25 cellular contexts compared by ENCODE assay signal in the genomic region with DNA sequence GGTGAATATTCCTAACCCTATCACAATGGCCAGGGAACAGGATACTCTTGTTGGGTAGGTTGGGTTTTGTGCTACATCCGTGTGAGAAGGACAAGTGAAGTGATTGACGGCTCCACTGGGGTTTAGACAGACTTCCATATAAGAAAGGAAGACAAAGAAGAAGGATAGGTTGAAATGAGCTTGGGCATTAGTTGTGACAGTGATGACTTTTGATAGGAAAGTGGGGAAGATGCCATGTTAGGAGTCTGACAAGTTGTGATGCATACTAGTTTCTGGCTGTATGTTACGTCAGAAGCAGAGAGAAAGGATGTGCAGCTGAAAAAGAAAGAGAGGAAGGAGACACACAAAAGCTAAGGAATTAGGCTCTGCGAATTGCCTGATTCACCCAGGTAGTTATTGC.
"Had no signal": no experiment of that assay in that cellular context is flagged by ENCODE, and none has a peak within 500 bp of the region (broad histone marks: within the 10 kb centered on the region; RNA-seq: fewer than 3 reads in every experiment).

No MANE protein-coding gene starts in this region.

- H3K27ac Mint-ChIP-seq: activated CD4-positive, alpha-beta memory T cell treated with anti-CD3 and anti-CD28 coated beads for 36 hours; activated CD4-positive, alpha-beta T cell treated with anti-CD3 and anti-CD28 coated beads for 36 hours; activated CD4-positive, alpha-beta T cell treated with anti-CD3 and anti-CD28 coated beads, Interleukin-2, amount 10 ng/mL, durations not matched to agents 24 days and 14 days; activated naive CD4-positive, alpha-beta T cell treated with anti-CD3 and anti-CD28 coated beads, Interleukin-2, amount 10 ng/mL, durations not matched to agents 7 days and 5 days; activated naive CD8-positive, alpha-beta T cell treated with anti-CD3 and anti-CD28 coated beads for 36 hours; activated T-helper 17 cell treated with anti-CD3 and anti-CD28 coated beads, Interleukin-2, amount 50 U/mL, for 72 hours; endodermal cell had no signal

- H3K4me1 ChIP-seq: ascending aorta, breast epithelium, colonic mucosa had no signal

- H3K9me3 ChIP-seq: ascending aorta, breast epithelium had no signal

- FAIRE-seq: frontal cortex had no signal

- H3K27me3 ChIP-seq: ascending aorta, breast epithelium, cardiac muscle cell, colonic mucosa had no signal

- ATAC-seq: activated CD4-positive, alpha-beta T cell treated with anti-CD3 and anti-CD28 coated beads for 36 hours; activated T-cell treated with anti-CD3 and anti-CD28 coated beads, Interleukin-2, amount 50 U/mL, for 4 hours; activated T-helper 17 cell treated with anti-CD3 and anti-CD28 coated beads, Interleukin-2, amount 50 U/mL, for 72 hours; esophagus mucosa had no signal

- H3K27ac ChIP-seq: ascending aorta, breast epithelium, cardiac muscle cell, colonic mucosa had no signal

- DNase-seq: activated CD4-positive, alpha-beta memory T cell treated with anti-CD3 and anti-CD28 coated beads for 36 hours; activated CD4-positive, alpha-beta T cell treated with anti-CD3 and anti-CD28 coated beads for 36 hours; activated CD4-positive, alpha-beta T cell treated with anti-CD3 and anti-CD28 coated beads, Interleukin-2, amount 10 ng/mL, durations not matched to agents 24 days and 14 days; activated CD4-positive, CD25-positive, alpha-beta regulatory T cell; activated CD4-positive, CD25-positive, alpha-beta regulatory T cell treated with anti-CD3 and anti-CD28 coated beads, Interleukin-2, amount 50 U/mL, for 72 hours; activated CD8-positive, alpha-beta memory T cell treated with anti-CD3 and anti-CD28 coated beads for 24 hours; activated effector memory CD4-positive, alpha-beta T cell treated with Interleukin-2 at 50 U/mL for 16 hours; activated naive CD4-positive, alpha-beta T cell treated with anti-CD3 and anti-CD28 coated beads, Interleukin-2, amount 10 ng/mL, durations not matched to agents 7 days and 5 days; activated naive CD8-positive, alpha-beta T cell treated with anti-CD3 and anti-CD28 coated beads for 36 hours; activated T-cell treated with anti-CD3 and anti-CD28 coated beads, Interleukin-2, amount 50 U/mL, for 4 hours; central memory CD4-positive, alpha-beta T cell; cerebellar nuclear complex; colonic mucosa; effector memory CD4-positive, alpha-beta T cell; endodermal cell; foreskin fibroblast; head of caudate nucleus; T-helper 2 cell had no signal

- H3K4me3 ChIP-seq: ascending aorta, breast epithelium, cardiac muscle cell, colonic mucosa had no signal

- H3K4me3 Mint-ChIP-seq: activated CD4-positive, alpha-beta memory T cell treated with anti-CD3 and anti-CD28 coated beads for 36 hours; activated CD4-positive, alpha-beta T cell treated with anti-CD3 and anti-CD28 coated beads for 36 hours; activated CD4-positive, alpha-beta T cell treated with anti-CD3 and anti-CD28 coated beads, Interleukin-2, amount 10 ng/mL, durations not matched to agents 24 days and 14 days; activated naive CD4-positive, alpha-beta T cell treated with anti-CD3 and anti-CD28 coated beads, Interleukin-2, amount 10 ng/mL, durations not matched to agents 7 days and 5 days; activated naive CD8-positive, alpha-beta T cell treated with anti-CD3 and anti-CD28 coated beads for 36 hours; activated T-cell treated with anti-CD3 and anti-CD28 coated beads, Interleukin-2, amount 50 U/mL, for 4 hours; activated T-helper 17 cell treated with anti-CD3 and anti-CD28 coated beads, Interleukin-2, amount 50 U/mL, for 72 hours; brain; endodermal cell had no signal

- H3K36me3 ChIP-seq: ascending aorta, breast epithelium, cardiac muscle cell, colonic mucosa had no signal

- H3K9me3 Mint-ChIP-seq: activated CD4-positive, alpha-beta memory T cell treated with anti-CD3 and anti-CD28 coated beads for 36 hours; activated T-cell treated with anti-CD3 and anti-CD28 coated beads, Interleukin-2, amount 50 U/mL, for 4 hours; activated T-helper 17 cell treated with anti-CD3 and anti-CD28 coated beads, Interleukin-2, amount 50 U/mL, for 72 hours; brain; endodermal cell had no signal

- H3K27me3 Mint-ChIP-seq: activated CD4-positive, alpha-beta memory T cell treated with anti-CD3 and anti-CD28 coated beads for 36 hours; activated CD4-positive, alpha-beta T cell treated with anti-CD3 and anti-CD28 coated beads for 36 hours; activated CD4-positive, alpha-beta T cell treated with anti-CD3 and anti-CD28 coated beads, Interleukin-2, amount 10 ng/mL, durations not matched to agents 24 days and 14 days; activated naive CD4-positive, alpha-beta T cell treated with anti-CD3 and anti-CD28 coated beads, Interleukin-2, amount 10 ng/mL, durations not matched to agents 7 days and 5 days; activated naive CD8-positive, alpha-beta T cell treated with anti-CD3 and anti-CD28 coated beads for 36 hours; activated T-helper 17 cell treated with anti-CD3 and anti-CD28 coated beads, Interleukin-2, amount 50 U/mL, for 72 hours; brain had no signal

- H3K4me1 Mint-ChIP-seq: activated naive CD4-positive, alpha-beta T cell treated with anti-CD3 and anti-CD28 coated beads, Interleukin-2, amount 10 ng/mL, durations not matched to agents 7 days and 5 days; brain had no signal
